In genomic region chr7:128424936-128425335, GRCh38 we compare ENCODE assay signal across 28 cellular contexts.
"Had no signal": no experiment of that assay in that cellular context is flagged by ENCODE, and none has a peak within 500 bp of the region (broad histone marks: within the 10 kb centered on the region; RNA-seq: fewer than 3 reads in every experiment).

No MANE protein-coding gene starts in this region.

- DNase-seq: activated B cell treated with CpG ODN at 0.5 μM for 24 hours; activated CD4-positive, alpha-beta memory T cell treated with anti-CD3 and anti-CD28 coated beads for 36 hours; activated CD4-positive, alpha-beta T cell treated with anti-CD3 and anti-CD28 coated beads for 4 hours; activated CD4-positive, alpha-beta T cell treated with anti-CD3 and anti-CD28 coated beads, Interleukin-2, amount 10 ng/mL, durations not matched to agents 24 days and 14 days; activated CD4-positive, alpha-beta T cell treated with anti-CD3 and anti-CD28 coated beads, Interleukin-2, amount 50 U/mL, for 1 hour; activated CD4-positive, alpha-beta T cell treated with anti-CD3 and anti-CD28 coated beads, Interleukin-2, amount 50 U/mL, for 4 hours; activated CD4-positive, CD25-positive, alpha-beta regulatory T cell treated with anti-CD3 and anti-CD28 coated beads, Interleukin-2, amount 50 U/mL, for 72 hours; activated CD8-positive, alpha-beta memory T cell treated with anti-CD3 and anti-CD28 coated beads, Interleukin-2, amount 50 U/mL, for 4 hours; activated CD8-positive, alpha-beta T cell treated with anti-CD3 and anti-CD28 coated beads for 36 hours; activated effector memory CD4-positive, alpha-beta T cell treated with Interleukin-2 at 50 U/mL for 16 hours; activated gamma-delta T cell; activated naive CD4-positive, alpha-beta T cell treated with anti-CD3 and anti-CD28 coated beads, Interleukin-2, amount 10 ng/mL, durations not matched to agents 7 days and 5 days; activated naive CD4-positive, alpha-beta T cell treated with Interleukin-2 at 50 U/mL for 16 hours; activated naive CD8-positive, alpha-beta T cell treated with anti-CD3 and anti-CD28 coated beads, Interleukin-2, amount 10 ng/mL, durations not matched to agents 7 days and 5 days; activated naive CD8-positive, alpha-beta T cell treated with anti-CD3 and anti-CD28 coated beads, Interleukin-2, amount 50 U/mL, for 24 hours; activated T-cell treated with anti-CD3 and anti-CD28 coated beads for 4 hours; activated T-cell treated with anti-CD3 and anti-CD28 coated beads, Interleukin-2, amount 50 U/mL, for 1 hour; activated T-cell treated with anti-CD3 and anti-CD28 coated beads, Interleukin-2, amount 50 U/mL, for 4 hours; activated T-cell treated with anti-CD3 and anti-CD28 coated beads, Interleukin-2, amount 50 U/mL, for 72 hours; amygdala; anterior cingulate cortex; caudate nucleus; cerebellar nuclear complex; T-helper 1 cell; T-helper 2 cell; T-helper 9 cell had no signal

- H3K4me1 ChIP-seq: ascending aorta had no signal

- ATAC-seq: activated CD8-positive, alpha-beta T cell treated with anti-CD3 and anti-CD28 coated beads for 36 hours; activated naive CD8-positive, alpha-beta T cell treated with anti-CD3 and anti-CD28 coated beads, Interleukin-2, amount 50 U/mL, for 24 hours; activated T-cell treated with anti-CD3 and anti-CD28 coated beads, Interleukin-2, amount 50 U/mL, for 4 hours; activated T-cell treated with anti-CD3 and anti-CD28 coated beads, Interleukin-2, amount 50 U/mL, for 72 hours had no signal

- H3K36me3 ChIP-seq: ascending aorta, cardiac muscle cell had no signal

- H3K4me3 ChIP-seq: ascending aorta, cardiac muscle cell had no signal

- H3K27ac ChIP-seq: ascending aorta, cardiac muscle cell had no signal

- H3K27me3 ChIP-seq: ascending aorta, cardiac muscle cell had no signal

- H3K9me3 ChIP-seq: ascending aorta had no signal
